In genomic region chr10:92387289-92387940, GRCh38 we compare ENCODE assay signal across 9 cellular contexts.
A peak's percentile ranks its signal among the peaks of the same experiment; 100 is the strongest.
DNase-seq lines count a peak whose midpoint lies in the region; ATAC-seq and TF ChIP-seq lines count a peak whose summit lies in the region.
"Had no signal": no experiment of that assay in that cellular context is flagged by ENCODE, and none has a peak within 500 bp of the region (broad histone marks: within the 10 kb centered on the region; RNA-seq: fewer than 3 reads in every experiment).

No MANE protein-coding gene starts in this region.

- H3K27me3 ChIP-seq in MM.1S (replicated peaks; ENCODE audit: insufficient read depth, low read length): no peaks in the 10 kb centered on the region
- H3K27me3 ChIP-seq in brain microvascular endothelial cell (replicated peaks): no peaks in the 10 kb centered on the region

- H3K9ac ChIP-seq in MM.1S (ENCODE audit: low read length): no peak overlapping the region

- peak; percentile 43 for ATAC-seq in mucosa of descending colon

- in situ Hi-C loops in brain microvascular endothelial cell (cut with HindIII; ENCODE audit: low pct_ligation_motif_present, low sequenced_read_pairs): no loop called here

- H3K36me3 ChIP-seq in MM.1S (replicated peaks; ENCODE audit: insufficient read depth, low read length) (no peaks in the 10 kb centered on the region), brain microvascular endothelial cell (replicated peaks) (no peaks in the 10 kb centered on the region), mucosa of descending colon (ENCODE audit: low read depth) (no peaks in the 10 kb centered on the region)

- H4K20me1 ChIP-seq in MM.1S (ENCODE audit: insufficient read depth, low read length): no peaks in the 10 kb centered on the region

- intact Hi-C loops in mucosa of descending colon (cut with DNase I, micrococcal nuclease): no loop called here

- TF ChIP-seq CTCF in MM.1S (IDR thresholded peaks at IDR 0.05; ENCODE audit: low read length): no peak
- TF ChIP-seq CTCF in brain microvascular endothelial cell (IDR thresholded peaks at IDR 0.05; ENCODE audit: low read depth, low read length, missing control alignments): no peak
- no peak for TF ChIP-seq CTCF in mucosa of descending colon (IDR thresholded peaks at IDR 0.05)

- no peak overlapping the region for H3K4me2 ChIP-seq in MM.1S (ENCODE audit: low read depth, low read length)

- no peaks in the 10 kb centered on the region for H3K9me2 ChIP-seq in MM.1S (replicated peaks; ENCODE audit: insufficient read depth, low read length)

- H3K27ac ChIP-seq in MM.1S (ENCODE audit: low read length) (no peak overlapping the region), brain microvascular endothelial cell (no peak overlapping the region)

- no peaks in the 10 kb centered on the region for H3K79me2 ChIP-seq in MM.1S (ENCODE audit: low read length)

- H2AFZ ChIP-seq in MM.1S (ENCODE audit: low read length): no peak overlapping the region

- H3K4me3 ChIP-seq in MM.1S (ENCODE audit: low read length) (no peak overlapping the region), brain microvascular endothelial cell (ENCODE audit: low read depth, low read length) (no peak overlapping the region), mucosa of descending colon (no peak overlapping the region)

- H3K4me1 ChIP-seq in MM.1S (ENCODE audit: low read length): no peaks in the 10 kb centered on the region
- H3K4me1 ChIP-seq in mucosa of descending colon (ENCODE audit: low read depth): no peaks in the 10 kb centered on the region

- DNase-seq in GM03348 (ENCODE audit: low spot score): peak; percentile 68
- peak; percentile 21 for DNase-seq in MM.1S
- DNase-seq in brain microvascular endothelial cell: peak; percentile 63
- DNase-seq in mucosa of descending colon: peak in 1 of 3 donors; percentile 48
- DNase-seq in GM19240 (ENCODE audit: insufficient read length, low spot score): no peak
- no peak for DNase-seq in activated effector memory CD4-positive, alpha-beta T cell treated with Interleukin-2 at 50 U/mL for 16 hours
- DNase-seq in DMS79 (lab: John Stamatoyannopoulos, UW): no peak
- DNase-seq in stimulated activated naive CD4-positive, alpha-beta T cell treated with Interleukin-2 at 50 U/mL for 16 hours (lab: John Stamatoyannopoulos, UW): no peak
- DNase-seq: activated naive CD4-positive, alpha-beta T cell treated with anti-CD3 and anti-CD28 coated beads, Interleukin-2, amount 50 U/mL, for 16 hours had no signal

- no peaks in the 10 kb centered on the region for H3F3A ChIP-seq in MM.1S (ENCODE audit: insufficient read depth, low read length)

- H3K9me3 ChIP-seq in MM.1S (replicated peaks; ENCODE audit: insufficient read depth, low read length): no peaks in the 10 kb centered on the region
- no peaks in the 10 kb centered on the region for H3K9me3 ChIP-seq in mucosa of descending colon

Comparison
In these comparisons a context has a peak if more than half of its experiments do, and no peak if none do; other contexts are left out.
1. DNase-seq: peak in GM03348 (single experiment), MM.1S (single experiment) and brain microvascular endothelial cell (single experiment); none in GM19240 (single experiment), activated effector memory CD4-positive, alpha-beta T cell treated with Interleukin-2 at 50 U/mL for 16 hours (single experiment), DMS79 (single experiment) and stimulated activated naive CD4-positive, alpha-beta T cell treated with Interleukin-2 at 50 U/mL for 16 hours (single experiment).